Comparison of ENCODE assay signal across 13 cellular contexts in genomic region chr6:35048031-35048613, GRCh38.
DNase-seq lines count a peak whose midpoint lies in the region; ATAC-seq, FAIRE-seq and TF ChIP-seq lines count a peak whose summit lies in the region.
"Had no signal": no experiment of that assay in that cellular context is flagged by ENCODE, and none has a peak within 500 bp of the region (broad histone marks: within the 10 kb centered on the region; RNA-seq: fewer than 3 reads in every experiment).

No MANE protein-coding gene starts in this region.

- peaks cover 30% of the 10 kb centered on the region for H3K4me1 Mint-ChIP-seq in astrocyte (ENCODE audit: low read depth, unreplicated experiment)

- H3K4me1 ChIP-seq in astrocyte (ENCODE audit: insufficient read depth, low read length) = peaks cover 51% of the 10 kb centered on the region
- peaks cover 25 to 35% of the 10 kb centered on the region in 2 donors for H3K4me1 ChIP-seq in lung (ENCODE audit: control insufficient read depth in 2 of 2, insufficient read depth in 2 of 2, low read length in 2 of 2)

- H3K27ac ChIP-seq in astrocyte (ENCODE audit: low read depth, low read length) (peak overlapping the region; percentile 23), lung (ENCODE audit: low read depth in 1 of 2, low read length in 1 of 2) (peak overlapping the region; percentile 74 to 78), temporal lobe (ENCODE audit: low read depth, low read length) (peak overlapping the region; percentile 99)

- no peak overlapping the region for H3K27ac Mint-ChIP-seq in astrocyte (ENCODE audit: unreplicated experiment)
- H3K27ac Mint-ChIP-seq: activated naive CD8-positive, alpha-beta T cell treated with anti-CD3 and anti-CD28 coated beads for 36 hours had no signal

- TF ChIP-seq CTCF in astrocyte (IDR thresholded peaks at IDR 0.05; ENCODE audit: insufficient read depth, low read depth, low read length) (no peak), lung (IDR thresholded peaks at IDR 0.05; ENCODE audit: control extremely low read depth, extremely low read depth) (no peak)

- no peaks in the 10 kb centered on the region for H3K27me3 Mint-ChIP-seq in astrocyte (ENCODE audit: low read depth, unreplicated experiment)
- H3K27me3 Mint-ChIP-seq: activated naive CD8-positive, alpha-beta T cell treated with anti-CD3 and anti-CD28 coated beads for 36 hours had no signal

- 52 to 70% methylated on average over 12 of the region's 12 CpGs for WGBS in lung, 2 donors

- H3K4me3 Mint-ChIP-seq in astrocyte (ENCODE audit: unreplicated experiment) = peak overlapping the region; percentile 61
- H3K4me3 Mint-ChIP-seq: activated naive CD8-positive, alpha-beta T cell treated with anti-CD3 and anti-CD28 coated beads for 36 hours had no signal

- no peak for FAIRE-seq in astrocyte (lab: Jason Lieb, UNC)
- FAIRE-seq: A204.1, GM18507, islet of Langerhans had no signal

- H3K9me3 Mint-ChIP-seq in astrocyte (ENCODE audit: unreplicated experiment) = peaks cover 4% of the 10 kb centered on the region
- H3K9me3 Mint-ChIP-seq: activated naive CD8-positive, alpha-beta T cell treated with anti-CD3 and anti-CD28 coated beads for 36 hours had no signal

- no peaks in the 10 kb centered on the region for H3K79me2 ChIP-seq in astrocyte (ENCODE audit: insufficient read depth, low read length)

- H3K27me3 ChIP-seq in astrocyte (ENCODE audit: insufficient read depth, low read length) = no peaks in the 10 kb centered on the region
- no peaks in the 10 kb centered on the region for H3K27me3 ChIP-seq in lung (ENCODE audit: control insufficient read depth, insufficient read depth)

- no peaks in the 10 kb centered on the region for H3K9me3 ChIP-seq in astrocyte (ENCODE audit: insufficient read depth, low read depth, low read length)
- H3K9me3 ChIP-seq in lung (ENCODE audit: control insufficient read depth in 2 of 2, insufficient read depth in 1 of 2, low read length in 1 of 2) = no peaks in the 10 kb centered on the region

- peak overlapping the region; percentile 47 for H3K9ac ChIP-seq in astrocyte (ENCODE audit: low read length)

- peak overlapping the region; percentile 45 for H3K4me3 ChIP-seq in astrocyte (ENCODE audit: insufficient read depth, low read depth, low read length)
- no peak overlapping the region for H3K4me3 ChIP-seq in lung

- peak; percentile 47 to 71 for DNase-seq in NCI-H187 (lab: John Stamatoyannopoulos, UW)
- DNase-seq in NCI-H187 treated with DMSO at 0.1 percent for 48 hours (lab: John Stamatoyannopoulos, UW) = no peak
- DNase-seq in astrocyte (ENCODE audit: low read depth) = no peak
- no peak for DNase-seq in lung (ENCODE audit: low spot score)
- DNase-seq in epidermal melanocyte (ENCODE audit: insufficient read length, low spot score) = no peak
- DNase-seq: SHP77 treated with DMSO at 0.1 percent for 48 hours had no signal

- H3K4me2 ChIP-seq in astrocyte (ENCODE audit: low read length) = peak overlapping the region; percentile 77

- no peaks in the 10 kb centered on the region for H3K36me3 ChIP-seq in astrocyte (ENCODE audit: insufficient read depth, low read length)
- peaks cover 0 to 5% of the 10 kb centered on the region in 2 donors for H3K36me3 ChIP-seq in lung (ENCODE audit: control insufficient read depth in 2 of 2, insufficient read depth in 2 of 2, low read length in 2 of 2)

- H4K20me1 ChIP-seq in astrocyte (ENCODE audit: insufficient read depth, low read length) = no peaks in the 10 kb centered on the region

- ATAC-seq in lung (ENCODE audit: insufficient read depth, low FRiP score) (no peak), GM19467 (IDR thresholded peaks at IDR 0.05; ENCODE audit: unreplicated experiment) (no peak), HG02678 (IDR thresholded peaks at IDR 0.05; ENCODE audit: unreplicated experiment) (no peak)

- H3K36me3 Mint-ChIP-seq in astrocyte (ENCODE audit: low read depth, unreplicated experiment) = peaks cover 5% of the 10 kb centered on the region
- H3K36me3 Mint-ChIP-seq: activated naive CD8-positive, alpha-beta T cell treated with anti-CD3 and anti-CD28 coated beads for 36 hours had no signal

- H2AFZ ChIP-seq in astrocyte (ENCODE audit: low read depth, low read length) = peak overlapping the region; percentile 58

Comparison
In these comparisons a context has a peak if more than half of its experiments do, and no peak if none do; other contexts are left out.
1. DNase-seq: peak in NCI-H187 (2 of 2); none in NCI-H187 treated with DMSO at 0.1 percent for 48 hours (single experiment), astrocyte (single experiment), lung (single experiment) and epidermal melanocyte (single experiment).
2. H3K27ac ChIP-seq: peak in every context shown above with its lines; median percentile 99 in temporal lobe; 76 in lung; 23 in astrocyte.